Comparison of ENCODE assay signal across 8 cellular contexts in the genomic region with DNA sequence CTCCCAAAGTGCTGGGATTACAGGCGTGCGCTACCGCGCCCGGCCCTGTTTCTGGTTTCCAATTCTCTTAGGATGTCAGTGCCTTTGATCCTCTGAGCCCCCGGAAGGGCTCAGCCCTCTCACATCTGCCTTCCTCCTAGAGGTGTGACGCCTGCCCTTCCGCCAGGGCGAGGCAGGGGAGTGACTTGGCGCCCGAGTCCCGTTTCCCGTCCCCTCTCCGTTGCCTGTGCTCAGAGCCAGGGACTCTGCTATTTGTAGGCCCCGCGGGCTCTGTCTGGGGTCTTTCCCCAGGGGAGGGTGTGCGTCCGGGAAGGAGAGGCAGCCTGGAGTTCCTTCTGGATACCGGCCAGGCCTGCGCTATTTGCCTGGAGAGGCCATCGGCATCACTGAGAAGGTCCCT.
DNase-seq lines count a peak whose midpoint lies in the region; ATAC-seq and TF ChIP-seq lines count a peak whose summit lies in the region.

No MANE protein-coding gene starts in this region.

- H3K27ac ChIP-seq in skin epidermis, result peak overlapping the region in 18 of 21 experiments; percentile 3 to 91 (median 64)
- H3K27ac ChIP-seq in PC-3 (ENCODE audit: low read length), result no peak overlapping the region
- no peak overlapping the region for H3K27ac ChIP-seq in H9 (ENCODE audit: insufficient read length, low read depth, low read length)

- H3K14ac ChIP-seq in H9 (ENCODE audit: insufficient read depth, low read length), result no peak overlapping the region; the same call in 1 of the 2 replicates

- H3F3A ChIP-seq in PC-3 (ENCODE audit: low read length, unreplicated experiment), result no peaks in the 10 kb centered on the region

- no peak overlapping the region for H2BK12ac ChIP-seq in H9 (ENCODE audit: insufficient read length, low read depth, low read length)

- H3K23ac ChIP-seq in H9 (ENCODE audit: insufficient read length, low read depth, low read length), result no peak overlapping the region

- TF ChIP-seq CTCF in epithelial cell of proximal tubule (conservative IDR thresholded peaks at IDR 0.05; ENCODE audit: low read depth, low read length), result no peak
- no peak for TF ChIP-seq CTCF in PC-3 (conservative IDR thresholded peaks at IDR 0.05; ENCODE audit: low read depth, low read length)
- TF ChIP-seq CTCF in H9 (conservative IDR thresholded peaks at IDR 0.05), result no peak

- H3K27me3 ChIP-seq in PC-3 (ENCODE audit: low read length) (no peaks in the 10 kb centered on the region), H9 (ENCODE audit: insufficient read depth, low read length) (no peaks in the 10 kb centered on the region)

- H3K4me3 ChIP-seq in epithelial cell of proximal tubule (ENCODE audit: low read depth, low read length) (peak overlapping the region; percentile 31), skin epidermis (peak overlapping the region in 6 of 7 experiments; percentile 10 to 34 (median 14)), PC-3 (ENCODE audit: low read length) (no peak overlapping the region)

- CTCF ChIA-PET in PC-3 (lab: Charles Lee), result no interaction called here

- no peak overlapping the region for H2AK5ac ChIP-seq in H9 (ENCODE audit: insufficient read length, low read length)

- intact Hi-C loops in activated CD4-positive, alpha-beta T cell treated with anti-CD3 and anti-CD28 coated beads, Interleukin-2, amount 10 ng/mL, durations not matched to agents 24 days and 14 days (cut with micrococcal nuclease), result no loop called here
- intact Hi-C loops in PC-3 (cut with micrococcal nuclease), result no loop called here

- H2AFZ ChIP-seq in PC-3 (ENCODE audit: low read length), result no peak overlapping the region
- no peak overlapping the region for H2AFZ ChIP-seq in H9 (ENCODE audit: low read length)

- H2BK120ac ChIP-seq in H9 (ENCODE audit: low read depth, low read length, poor library complexity, severe bottlenecking), result no peak overlapping the region

- no peak overlapping the region for H3K9ac ChIP-seq in PC-3 (ENCODE audit: low read length)
- H3K9ac ChIP-seq in H9 (ENCODE audit: extremely low read depth, insufficient read length, low read length), result no peak overlapping the region

- ATAC-seq in PC-3, result no peak
- ATAC-seq in GM19455 (IDR thresholded peaks at IDR 0.05; ENCODE audit: unreplicated experiment), result no peak

- no peak overlapping the region for H4K91ac ChIP-seq in H9 (ENCODE audit: insufficient read length, low read depth, low read length)

- no peak overlapping the region for H2BK15ac ChIP-seq in H9 (ENCODE audit: low read depth, low read length)

- H3K27me3 Mint-ChIP-seq in activated CD4-positive, alpha-beta T cell treated with anti-CD3 and anti-CD28 coated beads, Interleukin-2, amount 10 ng/mL, durations not matched to agents 24 days and 14 days, result peaks cover 8% of the 10 kb centered on the region
- H3K27me3 Mint-ChIP-seq in H9 (ENCODE audit: low read depth), result peaks cover 8% of the 10 kb centered on the region

- no peaks in the 10 kb centered on the region for H3K36me3 ChIP-seq in PC-3 (ENCODE audit: low read depth, low read length)

- H2BK5ac ChIP-seq in H9 (ENCODE audit: insufficient read length, low read length), result no peak overlapping the region

- H3K79me2 ChIP-seq in PC-3 (ENCODE audit: low read length) (no peaks in the 10 kb centered on the region), H9 (ENCODE audit: insufficient read depth, low read length) (no peaks in the 10 kb centered on the region)

- H3K4me1 ChIP-seq in PC-3 (ENCODE audit: insufficient read depth, low read length), result no peaks in the 10 kb centered on the region
- H3K4me1 ChIP-seq in H9 (ENCODE audit: insufficient read depth, low read length), result no peaks in the 10 kb centered on the region

- H3K9me3 ChIP-seq in PC-3 (ENCODE audit: low read length) (no peaks in the 10 kb centered on the region), H9 (ENCODE audit: control insufficient read depth, low read depth, low read length) (no peaks in the 10 kb centered on the region)

- no peak overlapping the region for H2BK20ac ChIP-seq in H9 (ENCODE audit: low read depth, low read length, poor library complexity, severe bottlenecking)

- WGBS in H9 (ENCODE audit: extremely low coverage, insufficient read length, low lambda C conversion rate), result no CpG with 5 or more reads among the region's 21 CpGs

- peak overlapping the region; percentile 75 for H3K27ac Mint-ChIP-seq in activated CD4-positive, alpha-beta T cell treated with anti-CD3 and anti-CD28 coated beads, Interleukin-2, amount 10 ng/mL, durations not matched to agents 24 days and 14 days
- H3K27ac Mint-ChIP-seq in H9, result no peak overlapping the region

- H4K5ac ChIP-seq in H9 (ENCODE audit: insufficient read length, low read depth, low read length), result no peak overlapping the region

- H3K23me2 ChIP-seq in H9 (ENCODE audit: insufficient read length, low read depth, low read length, poor library complexity, severe bottlenecking), result no peaks in the 10 kb centered on the region

- no peak overlapping the region for H3T11ph ChIP-seq in H9 (ENCODE audit: low read length)

- H4K20me1 ChIP-seq in PC-3 (ENCODE audit: low read length) (no peaks in the 10 kb centered on the region), H9 (ENCODE audit: control insufficient read depth, insufficient read depth, insufficient read length) (no peaks in the 10 kb centered on the region)

- H3K79me1 ChIP-seq in H9 (ENCODE audit: insufficient read depth, low read depth, low read length, poor library complexity, severe bottlenecking), result no peaks in the 10 kb centered on the region

- H3K4me1 Mint-ChIP-seq in activated CD4-positive, alpha-beta T cell treated with anti-CD3 and anti-CD28 coated beads, Interleukin-2, amount 10 ng/mL, durations not matched to agents 24 days and 14 days, result peaks cover 41% of the 10 kb centered on the region
- no peaks in the 10 kb centered on the region for H3K4me1 Mint-ChIP-seq in H9

- H3K4me2 ChIP-seq in PC-3 (ENCODE audit: low read length), result no peak overlapping the region
- no peak overlapping the region for H3K4me2 ChIP-seq in H9 (ENCODE audit: insufficient read depth, insufficient read length, low read length)

- H3K18ac ChIP-seq in H9 (ENCODE audit: insufficient read length, low read depth, low read length), result no peak overlapping the region

- peaks cover 1% of the 10 kb centered on the region for H3K36me3 Mint-ChIP-seq in activated CD4-positive, alpha-beta T cell treated with anti-CD3 and anti-CD28 coated beads, Interleukin-2, amount 10 ng/mL, durations not matched to agents 24 days and 14 days (ENCODE audit: low read depth)
- H3K36me3 Mint-ChIP-seq in H9 (ENCODE audit: insufficient read depth in 1 of 3, low read depth in 3 of 3), result no peaks in the 10 kb centered on the region; a peak in 1 of 7 replicates

- peak; percentile 49 for DNase-seq in GM19238 (ENCODE audit: insufficient read length, low spot score)
- peak; percentile 82 for DNase-seq in activated CD4-positive, alpha-beta T cell treated with anti-CD3 and anti-CD28 coated beads, Interleukin-2, amount 10 ng/mL, durations not matched to agents 24 days and 14 days
- DNase-seq in epithelial cell of proximal tubule (ENCODE audit: low read depth), result no peak
- no peak for DNase-seq in PC-3
- DNase-seq in H9, result no peak
- no peak for DNase-seq in dedifferentiated amniotic fluid mesenchymal stem cell (ENCODE audit: extremely low spot score)

- peak overlapping the region; percentile 77 for H3K4me3 Mint-ChIP-seq in activated CD4-positive, alpha-beta T cell treated with anti-CD3 and anti-CD28 coated beads, Interleukin-2, amount 10 ng/mL, durations not matched to agents 24 days and 14 days
- no peak overlapping the region for H3K4me3 Mint-ChIP-seq in H9

- peaks cover 11% of the 10 kb centered on the region for H3K9me3 Mint-ChIP-seq in activated CD4-positive, alpha-beta T cell treated with anti-CD3 and anti-CD28 coated beads, Interleukin-2, amount 10 ng/mL, durations not matched to agents 24 days and 14 days
- peaks cover 10 to 26% of the 10 kb centered on the region in 2 experiments; a peak in 4 of 5 replicates for H3K9me3 Mint-ChIP-seq in H9

- no peaks in the 10 kb centered on the region for H3K9me2 ChIP-seq in PC-3 (replicated peaks; ENCODE audit: low read length)

- no TSS peak for BruUV-seq in PC-3 (replicated peaks; lab: Mats Ljungman, UMichigan)

- no peak overlapping the region for H3K4ac ChIP-seq in H9 (ENCODE audit: low read depth, low read length)

- POLR2A ChIA-PET in PC-3 (lab: Charles Lee; ENCODE audit: unreplicated experiment), result no interaction called here

- no peak overlapping the region for H4K8ac ChIP-seq in H9 (replicated peaks; ENCODE audit: insufficient read length, low read depth, low read length)

- H3K56ac ChIP-seq in H9 (ENCODE audit: insufficient read length, low read depth, low read length), result no peak overlapping the region

Comparison
In these comparisons a context has a peak if more than half of its experiments do, and no peak if none do; other contexts are left out.
1. DNase-seq: peak in GM19238 (single experiment) and activated CD4-positive, alpha-beta T cell treated with anti-CD3 and anti-CD28 coated beads, Interleukin-2, amount 10 ng/mL, durations not matched to agents 24 days and 14 days (single experiment); none in epithelial cell of proximal tubule (single experiment), PC-3 (single experiment), H9 (single experiment) and dedifferentiated amniotic fluid mesenchymal stem cell (single experiment).
2. H3K27ac ChIP-seq: peak in skin epidermis (18 of 21); none in PC-3 (single experiment) and H9 (single experiment).